ENCODE assay signal across 14 cellular contexts in genomic region chr6:11333292-11333849, GRCh38.
DNase-seq lines count a peak whose midpoint lies in the region; ATAC-seq, FAIRE-seq and TF ChIP-seq lines count a peak whose summit lies in the region.
"Had no signal": no experiment of that assay in that cellular context is flagged by ENCODE, and none has a peak within 500 bp of the region (broad histone marks: within the 10 kb centered on the region; RNA-seq: fewer than 3 reads in every experiment).

No MANE protein-coding gene starts in this region.

- no peaks in the 10 kb centered on the region for H3K27me3 ChIP-seq in lower lobe of right lung (ENCODE audit: low read depth)

- no peak for TF ChIP-seq POLR2A in GM12891 (IDR thresholded peaks at IDR 0.05; ENCODE audit: low read depth, low read length)

- no peak for DNase-seq in GM12891 (ENCODE audit: insufficient read length, low spot score)
- DNase-seq in central memory CD8-positive, alpha-beta T cell (ENCODE audit: low spot score in 2 of 2) = no peak
- DNase-seq in SK-N-DZ (ENCODE audit: low spot score) = no peak
- no peak for DNase-seq in lower lobe of right lung
- DNase-seq: EL; NCI-H82; occipital lobe; stimulated activated CD4-positive, alpha-beta T cell treated with anti-CD3 and anti-CD28 coated beads, Interleukin-1b, Interleukin-23, amount 100 ng/mL, for 48 hours; T1000 had no signal

- no peak overlapping the region for H3K4me3 ChIP-seq in lower lobe of right lung
- H3K4me3 ChIP-seq: K562 had no signal

- ATAC-seq in GM19397 (IDR thresholded peaks at IDR 0.05; ENCODE audit: unreplicated experiment) (peak; percentile 47), HG03432 (IDR thresholded peaks at IDR 0.05; ENCODE audit: unreplicated experiment) (peak; percentile 65), HG03378 (IDR thresholded peaks at IDR 0.05; ENCODE audit: unreplicated experiment) (no peak), lower lobe of right lung (no peak)
- ATAC-seq in central memory CD8-positive, alpha-beta T cell (replicated peaks; ENCODE audit: extremely low read depth, poor library complexity, severe bottlenecking) = no peak
- ATAC-seq: K562 had no signal

- H3K9me3 ChIP-seq in lower lobe of right lung = no peaks in the 10 kb centered on the region

- peaks cover 28% of the 10 kb centered on the region for H3K4me1 ChIP-seq in lower lobe of right lung

- FAIRE-seq in GM12891 (lab: Jason Lieb, UNC) = peak; percentile 73
- FAIRE-seq: K562, keratinocyte had no signal

- no peaks in the 10 kb centered on the region for H3K9me3 Mint-ChIP-seq in central memory CD8-positive, alpha-beta T cell

- no peak overlapping the region for H3K27ac ChIP-seq in lower lobe of right lung

- H3K36me3 ChIP-seq in lower lobe of right lung = no peaks in the 10 kb centered on the region

- intact Hi-C loops in lower lobe of right lung (cut with DNase I) = no loop called here

- peaks cover 2% of the 10 kb centered on the region for H3K36me3 Mint-ChIP-seq in central memory CD8-positive, alpha-beta T cell (ENCODE audit: insufficient read depth)

- no peak overlapping the region for H3K4me3 Mint-ChIP-seq in central memory CD8-positive, alpha-beta T cell

- no peaks in the 10 kb centered on the region for H3K27me3 Mint-ChIP-seq in central memory CD8-positive, alpha-beta T cell

- H3K4me1 Mint-ChIP-seq in central memory CD8-positive, alpha-beta T cell = peaks cover 71% of the 10 kb centered on the region

- H3K27ac Mint-ChIP-seq in central memory CD8-positive, alpha-beta T cell (ENCODE audit: low read depth) = peak overlapping the region; percentile 38

- TF ChIP-seq CTCF in lower lobe of right lung (IDR thresholded peaks at IDR 0.05) = no peak

TF ChIP-seq in GM12891, 5 proteins besides CTCF, POLR2A, EP300 and RAD21:
- TF ChIP-seq SPI1 (IDR thresholded peaks at IDR 0.05; ENCODE audit: low read depth, low read length) (peak; percentile 55; the same call in 1 of the 2 replicates), POLR2AphosphoS5 (IDR thresholded peaks at IDR 0.05; ENCODE audit: low read depth, low read length) (no peak)

Comparison
In these comparisons a context has a peak if more than half of its experiments do, and no peak if none do; other contexts are left out.
1. ATAC-seq: peak in GM19397 (single experiment) and HG03432 (single experiment); none in central memory CD8-positive, alpha-beta T cell (single experiment), HG03378 (single experiment) and lower lobe of right lung (0 of 2).